ENCODE assay signal across 9 cellular contexts in genomic region chr18:30280861-30281470, GRCh38.
DNase-seq lines count a peak whose midpoint lies in the region; ATAC-seq and TF ChIP-seq lines count a peak whose summit lies in the region.
"Had no signal": no experiment of that assay in that cellular context is flagged by ENCODE, and none has a peak within 500 bp of the region (broad histone marks: within the 10 kb centered on the region; RNA-seq: fewer than 3 reads in every experiment).

No MANE protein-coding gene starts in this region.

- H4K20me1 ChIP-seq in H9 (ENCODE audit: control insufficient read depth, insufficient read depth, insufficient read length), result no peaks in the 10 kb centered on the region

- H2BK12ac ChIP-seq in H9 (ENCODE audit: insufficient read length, low read depth, low read length), result no peak overlapping the region

- no peaks in the 10 kb centered on the region for H3K36me3 ChIP-seq in Caco-2 (ENCODE audit: control insufficient read depth, insufficient read depth, low read length)
- H3K36me3 ChIP-seq in brain microvascular endothelial cell (replicated peaks), result no peaks in the 10 kb centered on the region
- H3K36me3 ChIP-seq in mesendoderm (ENCODE audit: control insufficient read depth, insufficient read depth, low read length), result no peaks in the 10 kb centered on the region

- H4K8ac ChIP-seq in H9 (replicated peaks; ENCODE audit: insufficient read length, low read depth, low read length) (no peak overlapping the region), mesendoderm (ENCODE audit: low read depth, low read length) (peak overlapping the region; percentile 28)

- H3T11ph ChIP-seq in H9 (ENCODE audit: low read length), result no peak overlapping the region

- POLR2A ChIA-PET in Caco-2 (lab: Charles Lee), result no interaction called here

- H3K4me1 ChIP-seq in Caco-2 (no peaks in the 10 kb centered on the region), H9 (ENCODE audit: insufficient read depth, low read length) (no peaks in the 10 kb centered on the region), mesendoderm (ENCODE audit: control insufficient read depth, low read depth, low read length) (no peaks in the 10 kb centered on the region)
- H3K4me1 ChIP-seq: parathyroid adenoma had no signal

- no peak overlapping the region for H3K4ac ChIP-seq in H9 (ENCODE audit: low read depth, low read length)
- no peak overlapping the region for H3K4ac ChIP-seq in mesendoderm (ENCODE audit: low read depth, low read length)

- no peak overlapping the region for H4K5ac ChIP-seq in H9 (ENCODE audit: insufficient read length, low read depth, low read length)
- no peak overlapping the region for H4K5ac ChIP-seq in mesendoderm (ENCODE audit: low read length)

- H3K9me3 Mint-ChIP-seq in Caco-2 (ENCODE audit: unreplicated experiment) (no peaks in the 10 kb centered on the region), H9 (no peaks in the 10 kb centered on the region)

- H4K91ac ChIP-seq in H9 (ENCODE audit: insufficient read length, low read depth, low read length), result no peak overlapping the region

- H3K23ac ChIP-seq in H9 (ENCODE audit: insufficient read length, low read depth, low read length) (no peak overlapping the region), mesendoderm (ENCODE audit: low read length) (no peak overlapping the region)

- no peak overlapping the region for H3K14ac ChIP-seq in H9 (ENCODE audit: insufficient read depth, low read length)

- DNase-seq in Caco-2, result peak in 1 of 2 experiments; percentile 28
- DNase-seq in H9, result no peak
- peak; percentile 1 for DNase-seq in NCI-H2227 treated with DMSO at 0.1 percent for 48 hours (lab: John Stamatoyannopoulos, UW)
- DNase-seq in brain microvascular endothelial cell, result peak; percentile 51
- DNase-seq in mesendoderm, result peak; percentile 76
- DNase-seq in stimulated activated CD4-positive, alpha-beta T cell treated with anti-CD3 and anti-CD28 coated beads, Interleukin-4, amount 100 ng/mL, for 24 hours, result no peak

- H3K9ac ChIP-seq in H9 (ENCODE audit: extremely low read depth, insufficient read length, low read length) (no peak overlapping the region), mesendoderm (ENCODE audit: low read length) (no peak overlapping the region)
- H3K9ac ChIP-seq: parathyroid adenoma had no signal

- H3K18ac ChIP-seq in H9 (ENCODE audit: insufficient read length, low read depth, low read length) (no peak overlapping the region), mesendoderm (ENCODE audit: low read length) (no peak overlapping the region)

- no peaks in the 10 kb centered on the region for H3K23me2 ChIP-seq in H9 (ENCODE audit: insufficient read length, low read depth, low read length, poor library complexity, severe bottlenecking)

- H2BK15ac ChIP-seq in H9 (ENCODE audit: low read depth, low read length) (no peak overlapping the region), mesendoderm (replicated peaks; ENCODE audit: low read depth) (no peak overlapping the region)

- H3K56ac ChIP-seq in H9 (ENCODE audit: insufficient read length, low read depth, low read length) (no peak overlapping the region), mesendoderm (ENCODE audit: low read length) (no peak overlapping the region)

- CTCF ChIA-PET in Caco-2 (lab: Charles Lee), result interaction anchor here (1.2 kb wide), 1 partner anchor 407 kb away, joined by 3 read pairs; no protein-coding TSS in a partner anchor

- no peak overlapping the region for H3K4me2 ChIP-seq in H9 (ENCODE audit: insufficient read depth, insufficient read length, low read length)
- H3K4me2 ChIP-seq in mesendoderm (ENCODE audit: low read length), result no peak overlapping the region

- H3K79me1 ChIP-seq in H9 (ENCODE audit: insufficient read depth, low read depth, low read length, poor library complexity, severe bottlenecking), result no peaks in the 10 kb centered on the region
- no peaks in the 10 kb centered on the region for H3K79me1 ChIP-seq in mesendoderm (ENCODE audit: low read length)

- no peak overlapping the region for H3K27ac ChIP-seq in H9 (ENCODE audit: insufficient read length, low read depth, low read length)
- no peak overlapping the region for H3K27ac ChIP-seq in brain microvascular endothelial cell
- no peak overlapping the region for H3K27ac ChIP-seq in mesendoderm (ENCODE audit: low read depth, low read length)
- H3K27ac ChIP-seq: parathyroid adenoma had no signal

- intact Hi-C loops in Caco-2 (cut with micrococcal nuclease; ENCODE audit: unreplicated experiment), result loop anchor here (1.0 kb wide), 1 partner anchor 407 kb away; no protein-coding TSS in a partner anchor

- H3K79me2 ChIP-seq in H9 (ENCODE audit: insufficient read depth, low read length) (no peaks in the 10 kb centered on the region), mesendoderm (ENCODE audit: control insufficient read depth, insufficient read depth, low read length) (no peaks in the 10 kb centered on the region)
- H3K79me2 ChIP-seq: parathyroid adenoma had no signal

- H3K27me3 Mint-ChIP-seq in Caco-2 (ENCODE audit: insufficient read depth, unreplicated experiment) (no peaks in the 10 kb centered on the region), H9 (ENCODE audit: low read depth) (no peaks in the 10 kb centered on the region)

- H3K36me3 Mint-ChIP-seq in Caco-2 (ENCODE audit: insufficient read depth, unreplicated experiment) (no peaks in the 10 kb centered on the region), H9 (ENCODE audit: insufficient read depth in 1 of 3, low read depth in 3 of 3) (no peaks in the 10 kb centered on the region)

- H2BK120ac ChIP-seq in H9 (ENCODE audit: low read depth, low read length, poor library complexity, severe bottlenecking) (no peak overlapping the region), mesendoderm (ENCODE audit: low read depth, low read length) (no peak overlapping the region)

- H2BK20ac ChIP-seq in H9 (ENCODE audit: low read depth, low read length, poor library complexity, severe bottlenecking), result no peak overlapping the region

- H2AK5ac ChIP-seq in H9 (ENCODE audit: insufficient read length, low read length) (no peak overlapping the region), mesendoderm (ENCODE audit: low read length) (no peak overlapping the region)

- TF ChIP-seq CTCF in Caco-2 (IDR thresholded peaks at IDR 0.05; ENCODE audit: insufficient read depth in 1 of 2, low read depth in 1 of 2, low read length in 1 of 2, severe bottlenecking in 1 of 2, unreplicated experiment in 1 of 2), result peak; percentile 24 to 31
- peak; percentile 81 for TF ChIP-seq CTCF in H9 (conservative IDR thresholded peaks at IDR 0.05)
- TF ChIP-seq CTCF in brain microvascular endothelial cell (IDR thresholded peaks at IDR 0.05; ENCODE audit: low read depth, low read length, missing control alignments), result peak; percentile 62

- H3K9me3 ChIP-seq in Caco-2, result no peaks in the 10 kb centered on the region
- H3K9me3 ChIP-seq in H9 (ENCODE audit: control insufficient read depth, low read depth, low read length), result no peaks in the 10 kb centered on the region

- H2BK5ac ChIP-seq in H9 (ENCODE audit: insufficient read length, low read length) (no peak overlapping the region), mesendoderm (ENCODE audit: low read length) (no peak overlapping the region)

- H3K27me3 ChIP-seq in Caco-2 (replicated peaks; ENCODE audit: control insufficient read depth, insufficient read depth, low read length) (no peaks in the 10 kb centered on the region), H9 (ENCODE audit: insufficient read depth, low read length) (no peaks in the 10 kb centered on the region), brain microvascular endothelial cell (replicated peaks) (no peaks in the 10 kb centered on the region), mesendoderm (ENCODE audit: insufficient read depth, low read length, poor library complexity) (no peaks in the 10 kb centered on the region)

- no CpG with 5 or more reads among the region's 5 CpGs for WGBS in H9 (ENCODE audit: extremely low coverage, insufficient read length, low lambda C conversion rate)
- no CpG with 5 or more reads among the region's 5 CpGs for WGBS in mesendoderm (ENCODE audit: extremely low coverage, insufficient coverage, low lambda C conversion rate)

- ATAC-seq in HG02870 (IDR thresholded peaks at IDR 0.05; ENCODE audit: unreplicated experiment), result no peak
- no peak for ATAC-seq in GM18517 (IDR thresholded peaks at IDR 0.05; ENCODE audit: unreplicated experiment)

- BruUV-seq in Caco-2 (replicated peaks; lab: Mats Ljungman, UMichigan), result no TSS peak

- no peak overlapping the region for H2AFZ ChIP-seq in H9 (ENCODE audit: low read length)
- H2AFZ ChIP-seq: parathyroid adenoma had no signal

- H3K4me3 ChIP-seq in Caco-2 (ENCODE audit: low read depth, low read length) (no peak overlapping the region), brain microvascular endothelial cell (ENCODE audit: low read depth, low read length) (no peak overlapping the region), mesendoderm (ENCODE audit: low read length) (no peak overlapping the region)

- H3K4me1 Mint-ChIP-seq in Caco-2 (ENCODE audit: low read depth, unreplicated experiment) (no peaks in the 10 kb centered on the region), H9 (peaks cover 4 to 7% of the 10 kb centered on the region in 2 experiments; a peak in 2 of 4 replicates)

- in situ Hi-C loops in brain microvascular endothelial cell (cut with HindIII; ENCODE audit: low pct_ligation_motif_present, low sequenced_read_pairs), result no loop called here

- no peak overlapping the region for H3K4me3 Mint-ChIP-seq in Caco-2 (ENCODE audit: unreplicated experiment)
- no peak overlapping the region for H3K4me3 Mint-ChIP-seq in H9

- no peak overlapping the region for H3K27ac Mint-ChIP-seq in Caco-2 (ENCODE audit: unreplicated experiment)
- H3K27ac Mint-ChIP-seq in H9, result no peak overlapping the region; a peak in 2 of 7 replicates

Comparison
In these comparisons a context has a peak if more than half of its experiments do, and no peak if none do; other contexts are left out.
1. DNase-seq: peak in NCI-H2227 treated with DMSO at 0.1 percent for 48 hours (single experiment), brain microvascular endothelial cell (single experiment) and mesendoderm (single experiment); none in H9 (single experiment) and stimulated activated CD4-positive, alpha-beta T cell treated with anti-CD3 and anti-CD28 coated beads, Interleukin-4, amount 100 ng/mL, for 24 hours (single experiment).
2. CTCF ChIP-seq: peak in every context shown above with its lines; median percentile 81 in H9; 62 in brain microvascular endothelial cell; 28 in Caco-2.